Comparison of ENCODE assay signal across 8 cellular contexts in genomic region chr16:82456683-82457082, GRCh38.
DNase-seq lines count a peak whose midpoint lies in the region; ATAC-seq and TF ChIP-seq lines count a peak whose summit lies in the region.

No MANE protein-coding gene starts in this region.

- no peak for TF ChIP-seq POLR2A in breast epithelium (IDR thresholded peaks at IDR 0.05)

- H3K36me3 ChIP-seq in DOHH2 (ENCODE audit: control insufficient read depth, low read length) = no peaks in the 10 kb centered on the region
- no peaks in the 10 kb centered on the region for H3K36me3 ChIP-seq in breast epithelium

- TF ChIP-seq CTCF in DOHH2 (IDR thresholded peaks at IDR 0.05; ENCODE audit: low read depth, low read length, poor library complexity, severe bottlenecking) = peak; percentile 83
- peak; percentile 15 to 55 (median 46) for TF ChIP-seq CTCF in breast epithelium (IDR thresholded peaks at IDR 0.05)

- DNase-seq in HT1080 (ENCODE audit: low read depth) = peak; percentile 56
- DNase-seq in RPMI7951 (ENCODE audit: low read depth) = peak; percentile 55
- DNase-seq in breast epithelium (ENCODE audit: low spot score in 2 of 2) = peak; percentile 27 to 57
- DNase-seq in kidney tubule cell (ENCODE audit: low spot score) = peak; percentile 60
- peak; percentile 7 for DNase-seq in stimulated activated CD8-positive, alpha-beta memory T cell treated with anti-CD3 and anti-CD28 coated beads, Interleukin-4, amount 100 ng/mL, for 24 hours (ENCODE audit: low read depth)
- no peak for DNase-seq in T1000 (lab: John Stamatoyannopoulos, UW)

- intact Hi-C loops in breast epithelium (cut with DNase I; ENCODE audit: low total_unique reads) = no loop called here

- H3K9me3 ChIP-seq in DOHH2 (ENCODE audit: control insufficient read depth, insufficient read depth, low read length) (no peaks in the 10 kb centered on the region), breast epithelium (no peaks in the 10 kb centered on the region)

- H3K4me3 ChIP-seq in DOHH2 (ENCODE audit: low read length) (no peak overlapping the region), breast epithelium (no peak overlapping the region)

- ATAC-seq in GM19467 (IDR thresholded peaks at IDR 0.05; ENCODE audit: unreplicated experiment) = peak; percentile 91

- H4K20me1 ChIP-seq in DOHH2 (ENCODE audit: control insufficient read depth, insufficient read depth, low read depth, low read length) = no peaks in the 10 kb centered on the region

- H3K79me2 ChIP-seq in DOHH2 (ENCODE audit: control insufficient read depth, low read length) = no peaks in the 10 kb centered on the region

- no peaks in the 10 kb centered on the region for H3F3A ChIP-seq in DOHH2 (ENCODE audit: control insufficient read depth, insufficient read depth)

- H3K27me3 ChIP-seq in DOHH2 (ENCODE audit: control insufficient read depth, low read length) (no peaks in the 10 kb centered on the region), breast epithelium (no peaks in the 10 kb centered on the region)

- H3K4me1 ChIP-seq in DOHH2 (ENCODE audit: control insufficient read depth, low read length) (no peaks in the 10 kb centered on the region), breast epithelium (no peaks in the 10 kb centered on the region)

- no peak overlapping the region for H3K27ac ChIP-seq in DOHH2 (ENCODE audit: low read depth, low read length)
- no peak overlapping the region for H3K27ac ChIP-seq in breast epithelium

- no peaks in the 10 kb centered on the region for H3K9me2 ChIP-seq in DOHH2 (replicated peaks; ENCODE audit: control insufficient read depth, low read length)

- H3K4me2 ChIP-seq in DOHH2 (ENCODE audit: low read length) = no peak overlapping the region
